Comparison of ENCODE assay signal across 42 cellular contexts in genomic region chr11:62153617-62154016, GRCh38. TPM values are rescaled to one million over a fixed set of nuclear protein-coding genes. Genes with fewer than 3 reads are reported as not detected.
"Had no signal": no experiment of that assay in that cellular context is flagged by ENCODE, and none has a peak within 500 bp of the region (broad histone marks: within the 10 kb centered on the region; RNA-seq: fewer than 3 reads in every experiment).

No MANE protein-coding gene starts in this region.

- H3K27ac Mint-ChIP-seq: activated CD4-positive, alpha-beta memory T cell treated with anti-CD3 and anti-CD28 coated beads for 36 hours; activated CD4-positive, alpha-beta T cell treated with anti-CD3 and anti-CD28 coated beads for 36 hours; activated CD4-positive, alpha-beta T cell treated with anti-CD3 and anti-CD28 coated beads, Interleukin-2, amount 10 ng/mL, durations not matched to agents 24 days and 14 days; activated CD8-positive, alpha-beta memory T cell treated with anti-CD3 and anti-CD28 coated beads, Interleukin-2, amount 10 ng/mL, durations not matched to agents 7 days and 5 days; activated CD8-positive, alpha-beta T cell treated with anti-CD3 and anti-CD28 coated beads, Interleukin-2, amount 10 ng/mL, durations not matched to agents 7 days and 5 days; activated naive CD4-positive, alpha-beta T cell treated with anti-CD3 and anti-CD28 coated beads for 36 hours; activated naive CD4-positive, alpha-beta T cell treated with anti-CD3 and anti-CD28 coated beads, Interleukin-2, amount 50 U/mL, for 24 hours; activated naive CD8-positive, alpha-beta T cell treated with anti-CD3 and anti-CD28 coated beads for 36 hours; activated naive CD8-positive, alpha-beta T cell treated with anti-CD3 and anti-CD28 coated beads, Interleukin-2, amount 50 U/mL, for 24 hours; activated T-helper 1 cell treated with anti-CD3 and anti-CD28 coated beads, Interleukin-12 subunit alpha, Interleukin-12 subunit beta, Interleukin-2, Interleukin-4 antibody, amounts not matched to agents 30 ng/mL and 10 ng/mL and 1 ng/mL, durations not matched to agents 14 hours and 24 hours and 36 hours; activated T-helper 2 cell treated with anti-CD3 and anti-CD28 coated beads, Interferon-gamma antibody, Interleukin-2, Interleukin-4, amounts not matched to agents 10 μg/mL and 5 μg/mL and 100 μg/mL, durations not matched to agents 14 hours and 24 hours and 36 hours; effector memory CD8-positive, alpha-beta T cell; T-helper 17 cell; T-helper 2 cell treated with Interferon-gamma antibody and Interleukin-4, amounts not matched to agents 5 μg/mL and 100 μg/mL, for 36 hours had no signal

- ATAC-seq: activated CD4-positive, alpha-beta T cell treated with anti-CD3 and anti-CD28 coated beads for 36 hours; activated CD8-positive, alpha-beta memory T cell treated with anti-CD3 and anti-CD28 coated beads, Interleukin-2, amount 10 ng/mL, durations not matched to agents 7 days and 5 days; activated CD8-positive, alpha-beta T cell treated with anti-CD3 and anti-CD28 coated beads, Interleukin-2, amount 10 ng/mL, durations not matched to agents 7 days and 5 days; activated naive CD8-positive, alpha-beta T cell treated with anti-CD3 and anti-CD28 coated beads, Interleukin-2, amount 50 U/mL, for 24 hours; body of pancreas; effector memory CD8-positive, alpha-beta T cell; gastroesophageal sphincter; T-helper 17 cell had no signal

- H3K4me3 ChIP-seq: adrenal gland, body of pancreas, esophagus squamous epithelium, gastroesophageal sphincter, heart right ventricle had no signal

- H3K9me3 Mint-ChIP-seq: activated CD4-positive, alpha-beta memory T cell treated with anti-CD3 and anti-CD28 coated beads for 36 hours; activated CD4-positive, alpha-beta T cell treated with anti-CD3 and anti-CD28 coated beads, Interleukin-2, amount 10 ng/mL, durations not matched to agents 24 days and 14 days; activated naive CD4-positive, alpha-beta T cell treated with anti-CD3 and anti-CD28 coated beads for 36 hours; activated naive CD4-positive, alpha-beta T cell treated with anti-CD3 and anti-CD28 coated beads, Interleukin-2, amount 50 U/mL, for 24 hours; activated naive CD8-positive, alpha-beta T cell treated with anti-CD3 and anti-CD28 coated beads for 36 hours; activated naive CD8-positive, alpha-beta T cell treated with anti-CD3 and anti-CD28 coated beads, Interleukin-2, amount 50 U/mL, for 24 hours; activated T-helper 1 cell treated with anti-CD3 and anti-CD28 coated beads, Interleukin-12 subunit alpha, Interleukin-12 subunit beta, Interleukin-2, Interleukin-4 antibody, amounts not matched to agents 30 ng/mL and 10 ng/mL and 1 ng/mL, durations not matched to agents 14 hours and 24 hours and 36 hours; activated T-helper 2 cell treated with anti-CD3 and anti-CD28 coated beads, Interferon-gamma antibody, Interleukin-2, Interleukin-4, amounts not matched to agents 10 μg/mL and 5 μg/mL and 100 μg/mL, durations not matched to agents 14 hours and 24 hours and 36 hours; effector memory CD8-positive, alpha-beta T cell; T-helper 2 cell treated with Interferon-gamma antibody and Interleukin-4, amounts not matched to agents 5 μg/mL and 100 μg/mL, for 36 hours had no signal

- DNase-seq: activated CD4-positive, alpha-beta memory T cell treated with anti-CD3 and anti-CD28 coated beads for 36 hours; activated CD4-positive, alpha-beta T cell treated with anti-CD3 and anti-CD28 coated beads for 36 hours; activated CD4-positive, alpha-beta T cell treated with anti-CD3 and anti-CD28 coated beads, Interleukin-2, amount 10 ng/mL, durations not matched to agents 24 days and 14 days; activated CD4-positive, CD25-positive, alpha-beta regulatory T cell; activated CD4-positive, CD25-positive, alpha-beta regulatory T cell treated with anti-CD3 and anti-CD28 coated beads, Interleukin-2, amount 50 U/mL, for 72 hours; activated CD8-positive, alpha-beta memory T cell treated with anti-CD3 and anti-CD28 coated beads, Interleukin-2, amount 10 ng/mL, durations not matched to agents 7 days and 5 days; activated CD8-positive, alpha-beta memory T cell treated with anti-CD3 and anti-CD28 coated beads, Interleukin-2, amount 50 U/mL, for 4 hours; activated CD8-positive, alpha-beta T cell treated with anti-CD3 and anti-CD28 coated beads, Interleukin-2, amount 10 ng/mL, durations not matched to agents 7 days and 5 days; activated effector memory CD4-positive, alpha-beta T cell treated with anti-CD3 and anti-CD28 coated beads, Interleukin-2, amount 50 U/mL, for 16 hours; activated naive CD4-positive, alpha-beta T cell treated with anti-CD3 and anti-CD28 coated beads for 36 hours; activated naive CD8-positive, alpha-beta T cell treated with anti-CD3 and anti-CD28 coated beads for 36 hours; activated naive CD8-positive, alpha-beta T cell treated with anti-CD3 and anti-CD28 coated beads, Interleukin-2, amount 50 U/mL, for 24 hours; activated T-cell treated with anti-CD3 and anti-CD28 coated beads, Interleukin-2, amount 50 U/mL, for 1 hour; activated T-cell treated with anti-CD3 and anti-CD28 coated beads, Interleukin-2, amount 50 U/mL, for 48 hours; adrenal gland; amygdala; body of pancreas; caudate nucleus; cortex of kidney; effector CD4-positive, alpha-beta T cell; effector memory CD8-positive, alpha-beta T cell; esophagus squamous epithelium; foreskin melanocyte; heart right ventricle; T-helper 17 cell; T1000; WERI-Rb-1 had no signal

- H3K27ac ChIP-seq: adrenal gland, body of pancreas, epithelial cell of prostate, esophagus squamous epithelium, gastroesophageal sphincter, heart right ventricle, WERI-Rb-1 had no signal

- FAIRE-seq: colon had no signal

- H3K4me1 Mint-ChIP-seq: activated CD4-positive, alpha-beta T cell treated with anti-CD3 and anti-CD28 coated beads for 36 hours; activated CD4-positive, alpha-beta T cell treated with anti-CD3 and anti-CD28 coated beads, Interleukin-2, amount 10 ng/mL, durations not matched to agents 24 days and 14 days; activated CD8-positive, alpha-beta memory T cell treated with anti-CD3 and anti-CD28 coated beads, Interleukin-2, amount 10 ng/mL, durations not matched to agents 7 days and 5 days; activated naive CD4-positive, alpha-beta T cell treated with anti-CD3 and anti-CD28 coated beads, Interleukin-2, amount 50 U/mL, for 24 hours; activated naive CD8-positive, alpha-beta T cell treated with anti-CD3 and anti-CD28 coated beads for 36 hours; activated naive CD8-positive, alpha-beta T cell treated with anti-CD3 and anti-CD28 coated beads, Interleukin-2, amount 50 U/mL, for 24 hours; T-helper 17 cell had no signal

- H3K27me3 Mint-ChIP-seq: activated CD4-positive, alpha-beta T cell treated with anti-CD3 and anti-CD28 coated beads, Interleukin-2, amount 10 ng/mL, durations not matched to agents 24 days and 14 days; activated naive CD4-positive, alpha-beta T cell treated with anti-CD3 and anti-CD28 coated beads, Interleukin-2, amount 50 U/mL, for 24 hours; activated naive CD8-positive, alpha-beta T cell treated with anti-CD3 and anti-CD28 coated beads for 36 hours; activated naive CD8-positive, alpha-beta T cell treated with anti-CD3 and anti-CD28 coated beads, Interleukin-2, amount 50 U/mL, for 24 hours had no signal

- H3K4me1 ChIP-seq: body of pancreas had no signal

- H3K4me3 Mint-ChIP-seq: activated CD4-positive, alpha-beta memory T cell treated with anti-CD3 and anti-CD28 coated beads for 36 hours; activated CD4-positive, alpha-beta T cell treated with anti-CD3 and anti-CD28 coated beads for 36 hours; activated CD4-positive, alpha-beta T cell treated with anti-CD3 and anti-CD28 coated beads, Interleukin-2, amount 10 ng/mL, durations not matched to agents 24 days and 14 days; activated CD8-positive, alpha-beta memory T cell treated with anti-CD3 and anti-CD28 coated beads, Interleukin-2, amount 10 ng/mL, durations not matched to agents 7 days and 5 days; activated CD8-positive, alpha-beta T cell treated with anti-CD3 and anti-CD28 coated beads, Interleukin-2, amount 10 ng/mL, durations not matched to agents 7 days and 5 days; activated naive CD4-positive, alpha-beta T cell treated with anti-CD3 and anti-CD28 coated beads for 36 hours; activated naive CD4-positive, alpha-beta T cell treated with anti-CD3 and anti-CD28 coated beads, Interleukin-2, amount 50 U/mL, for 24 hours; activated naive CD8-positive, alpha-beta T cell treated with anti-CD3 and anti-CD28 coated beads for 36 hours; activated naive CD8-positive, alpha-beta T cell treated with anti-CD3 and anti-CD28 coated beads, Interleukin-2, amount 50 U/mL, for 24 hours; activated T-helper 1 cell treated with anti-CD3 and anti-CD28 coated beads, Interleukin-12 subunit alpha, Interleukin-12 subunit beta, Interleukin-2, Interleukin-4 antibody, amounts not matched to agents 30 ng/mL and 10 ng/mL and 1 ng/mL, durations not matched to agents 14 hours and 24 hours and 36 hours; effector memory CD8-positive, alpha-beta T cell; T-helper 17 cell; T-helper 2 cell treated with Interferon-gamma antibody and Interleukin-4, amounts not matched to agents 5 μg/mL and 100 μg/mL, for 36 hours had no signal

- H3K9me3 ChIP-seq: adrenal gland, body of pancreas, esophagus squamous epithelium, gastroesophageal sphincter, heart right ventricle had no signal

- H3K27me3 ChIP-seq: adrenal gland, body of pancreas, gastroesophageal sphincter, heart right ventricle had no signal

RNA-seq across cellular contexts. Expression of gene SCGB1D1, which starts 36.4 kb away (rescaled TPM):
- total RNA-seq: activated CD4-positive, alpha-beta memory T cell treated with anti-CD3 and anti-CD28 coated beads for 36 hours; activated CD4-positive, alpha-beta T cell treated with anti-CD3 and anti-CD28 coated beads for 36 hours; activated CD4-positive, alpha-beta T cell treated with anti-CD3 and anti-CD28 coated beads, Interleukin-2, amount 10 ng/mL, durations not matched to agents 24 days and 14 days; activated CD8-positive, alpha-beta memory T cell treated with anti-CD3 and anti-CD28 coated beads for 36 hours; activated CD8-positive, alpha-beta memory T cell treated with anti-CD3 and anti-CD28 coated beads, Interleukin-2, amount 10 ng/mL, durations not matched to agents 7 days and 5 days; activated CD8-positive, alpha-beta T cell treated with anti-CD3 and anti-CD28 coated beads, Interleukin-2, amount 10 ng/mL, durations not matched to agents 7 days and 5 days; activated naive CD4-positive, alpha-beta T cell treated with anti-CD3 and anti-CD28 coated beads for 36 hours; activated naive CD8-positive, alpha-beta T cell treated with anti-CD3 and anti-CD28 coated beads for 36 hours; activated T-helper 1 cell treated with anti-CD3 and anti-CD28 coated beads, Interleukin-12 subunit alpha, Interleukin-12 subunit beta, Interleukin-2, Interleukin-4 antibody, amounts not matched to agents 30 ng/mL and 10 ng/mL and 1 ng/mL, durations not matched to agents 14 hours and 24 hours and 36 hours; activated T-helper 2 cell treated with anti-CD3 and anti-CD28 coated beads, Interferon-gamma antibody, Interleukin-2, Interleukin-4, amounts not matched to agents 10 μg/mL and 5 μg/mL and 100 μg/mL, durations not matched to agents 14 hours and 24 hours and 36 hours; adrenal gland; aorta; body of pancreas; chondrocyte; dermis blood vessel endothelial cell; esophagus squamous epithelium; fibroblast of lung; fibroblast of villous mesenchyme; gastroesophageal sphincter; glomerular endothelial cell; heart right ventricle; T-helper 17 cell had no signal
- polyA plus RNA-seq: adrenal gland, aorta, esophagus, fibroblast of lung, heart right ventricle had no signal

RNA-seq across cellular contexts. Expression of gene SCGB2A1, which starts 54.9 kb away (rescaled TPM):
- total RNA-seq: activated CD4-positive, alpha-beta memory T cell treated with anti-CD3 and anti-CD28 coated beads for 36 hours; activated CD4-positive, alpha-beta T cell treated with anti-CD3 and anti-CD28 coated beads for 36 hours; activated CD4-positive, alpha-beta T cell treated with anti-CD3 and anti-CD28 coated beads, Interleukin-2, amount 10 ng/mL, durations not matched to agents 24 days and 14 days; activated CD8-positive, alpha-beta memory T cell treated with anti-CD3 and anti-CD28 coated beads for 36 hours; activated CD8-positive, alpha-beta memory T cell treated with anti-CD3 and anti-CD28 coated beads, Interleukin-2, amount 10 ng/mL, durations not matched to agents 7 days and 5 days; activated CD8-positive, alpha-beta T cell treated with anti-CD3 and anti-CD28 coated beads, Interleukin-2, amount 10 ng/mL, durations not matched to agents 7 days and 5 days; activated naive CD4-positive, alpha-beta T cell treated with anti-CD3 and anti-CD28 coated beads for 36 hours; activated naive CD8-positive, alpha-beta T cell treated with anti-CD3 and anti-CD28 coated beads for 36 hours; activated T-helper 1 cell treated with anti-CD3 and anti-CD28 coated beads, Interleukin-12 subunit alpha, Interleukin-12 subunit beta, Interleukin-2, Interleukin-4 antibody, amounts not matched to agents 30 ng/mL and 10 ng/mL and 1 ng/mL, durations not matched to agents 14 hours and 24 hours and 36 hours; activated T-helper 2 cell treated with anti-CD3 and anti-CD28 coated beads, Interferon-gamma antibody, Interleukin-2, Interleukin-4, amounts not matched to agents 10 μg/mL and 5 μg/mL and 100 μg/mL, durations not matched to agents 14 hours and 24 hours and 36 hours; adrenal gland; aorta; chondrocyte; dermis blood vessel endothelial cell; fibroblast of lung; fibroblast of villous mesenchyme; glomerular endothelial cell; heart right ventricle; T-helper 17 cell had no signal
- polyA plus RNA-seq: adrenal gland, aorta, fibroblast of lung, heart right ventricle had no signal
